8 cellular contexts compared by ENCODE assay signal in genomic region chr5:134175874-134176522, GRCh38. TPM values are rescaled to one million over a fixed set of nuclear protein-coding genes. Genes with fewer than 3 reads are reported as not detected.
DNase-seq lines count a peak whose midpoint lies in the region; ATAC-seq, FAIRE-seq and TF ChIP-seq lines count a peak whose summit lies in the region.

No MANE protein-coding gene starts in this region.

- H3K9me3 ChIP-seq in A549: no peaks in the 10 kb centered on the region
- H3K9me3 ChIP-seq in SK-N-SH: no peaks in the 10 kb centered on the region
- H3K9me3 ChIP-seq in uterus: no peaks in the 10 kb centered on the region

- peak overlapping the region; percentile 94 for H3K4me2 ChIP-seq in A549
- peak overlapping the region; percentile 85 for H3K4me2 ChIP-seq in SK-N-SH

- POLR2A ChIA-PET in A549 (lab: Yijun Ruan, JAX): interaction anchor here (0.7 to 2.8 kb wide), 27 partner anchors 8 to 729 kb away, joined by 3 to 46 read pairs (median 5); partner anchors contain the start of genes C5orf24, PCBD2 and PPP2CA
- POLR2A ChIA-PET in SK-N-SH (lab: Yijun Ruan, JAX): interaction anchor here (0.6 to 2.5 kb wide), 10 partner anchors 11 to 473 kb away, joined by 3 to 16 read pairs (median 4); partner anchors contain the start of genes PPP2CA and SEC24A

- intact Hi-C loops in uterus (cut with DNase I; ENCODE audit: low total_unique reads): no loop called here

- no peaks in the 10 kb centered on the region for H3K9me3 Mint-ChIP-seq in mesothelial cell of epicardium

- H3K27me3 ChIP-seq in SK-N-SH (ENCODE audit: insufficient read depth): no peaks in the 10 kb centered on the region
- H3K27me3 ChIP-seq in uterus: no peaks in the 10 kb centered on the region

- H3K9ac ChIP-seq in SK-N-SH: peak overlapping the region; percentile 100

- no peak overlapping the region for H2AFZ ChIP-seq in SK-N-SH (ENCODE audit: low read depth)

- peak overlapping the region; percentile 99 for H3K27ac Mint-ChIP-seq in mesothelial cell of epicardium

- TF ChIP-seq EP300 in A549 (IDR thresholded peaks at IDR 0.05): no peak
- no peak for TF ChIP-seq EP300 in SK-N-SH (IDR thresholded peaks at IDR 0.05; ENCODE audit: borderline replicate concordance in 1 of 2, low read depth in 1 of 2, low read length in 1 of 2)

- peak overlapping the region; percentile 96 for H3K4me3 Mint-ChIP-seq in mesothelial cell of epicardium

- CTCF ChIA-PET in A549 (lab: Yijun Ruan, JAX) (interaction anchor here (0.6 to 3.7 kb wide), 6 partner anchors 36 to 136 kb away, joined by 3 to 22 read pairs (median 4); no protein-coding TSS in a partner anchor), SK-N-SH (lab: Yijun Ruan, JAX) (interaction anchor here (0.8 to 19.2 kb wide), 6 partner anchors 12 to 136 kb away, joined by 3 to 182 read pairs (median 4); no protein-coding TSS in a partner anchor)

- no peak for TF ChIP-seq POLR2A in A549 (IDR thresholded peaks at IDR 0.05; ENCODE audit: low read length)
- no peak for TF ChIP-seq POLR2A in uterus (IDR thresholded peaks at IDR 0.05)

- H3K36me3 Mint-ChIP-seq in mesothelial cell of epicardium: peaks cover 13% of the 10 kb centered on the region

- H3K27ac ChIP-seq in A549 (peak overlapping the region; percentile 94 to 98), SK-N-SH (ENCODE audit: low read depth in 2 of 2, low read length in 1 of 2) (peak overlapping the region; percentile 95 to 96), uterus (peak overlapping the region; percentile 96 to 100)

- no peak for TF ChIP-seq CTCF in A549 (IDR thresholded peaks at IDR 0.05)
- no peak for TF ChIP-seq CTCF in SK-N-SH (IDR thresholded peaks at IDR 0.05)
- no peak for TF ChIP-seq CTCF in mesothelial cell of epicardium (IDR thresholded peaks at IDR 0.05; ENCODE audit: unreplicated experiment)
- no peak for TF ChIP-seq CTCF in uterus (IDR thresholded peaks at IDR 0.05)
- TF ChIP-seq CTCF in GM20000 (IDR thresholded peaks at IDR 0.05; ENCODE audit: extremely low read depth, missing control alignments): no peak

- no peaks in the 10 kb centered on the region for H3K9me2 ChIP-seq in SK-N-SH

- peaks cover 20% of the 10 kb centered on the region for H3F3A ChIP-seq in SK-N-SH (replicated peaks; ENCODE audit: insufficient read depth)

- peaks cover 29% of the 10 kb centered on the region for H3K4me1 Mint-ChIP-seq in mesothelial cell of epicardium

- H3K4me1 ChIP-seq in A549 (peaks cover 19% of the 10 kb centered on the region; the same call in 2 of the 3 replicates), SK-N-SH (ENCODE audit: control insufficient read depth in 1 of 2, insufficient read depth in 2 of 2, low read depth in 1 of 2, low read length in 1 of 2) (peaks cover 10 to 22% of the 10 kb centered on the region in 2 experiments; a peak in 2 of 4 replicates), uterus (peaks cover 0 to 12% of the 10 kb centered on the region in 2 donors)

- DNase-seq in A549 (ENCODE audit: low read depth in 1 of 2, low spot score in 1 of 2) (peak in 1 of 2 experiments; percentile 22), SK-N-SH (no peak), mesothelial cell of epicardium (ENCODE audit: low spot score in 2 of 2, unreplicated experiment in 2 of 2) (no peak), uterus (no peak), GM20000 (ENCODE audit: low spot score) (no peak)
- peak; percentile 57 for DNase-seq in effector CD8-positive, alpha-beta T cell (lab: John Stamatoyannopoulos, UW)

- H3K4me3 ChIP-seq in A549 (peak overlapping the region; percentile 89), SK-N-SH (ENCODE audit: low read depth in 2 of 2, low read length in 1 of 2) (peak overlapping the region; percentile 77 to 84), uterus (peak overlapping the region; percentile 75 to 89)

- H3K79me2 ChIP-seq in SK-N-SH (ENCODE audit: insufficient read depth): peaks cover 60% of the 10 kb centered on the region

- FAIRE-seq in A549 (lab: Jason Lieb, UNC): no peak

- ATAC-seq in A549 (peak; percentile 20 to 55; a peak in 5 of 6 replicates), GM18498 (IDR thresholded peaks at IDR 0.05; ENCODE audit: unreplicated experiment) (peak; percentile 25), HG03066 (IDR thresholded peaks at IDR 0.05; ENCODE audit: low read depth, unreplicated experiment) (peak; percentile 23)

- H4K20me1 ChIP-seq in SK-N-SH (ENCODE audit: insufficient read depth): peaks cover 49% of the 10 kb centered on the region

- 1% methylated on average over 24 of the region's 32 CpGs for WGBS in A549 (ENCODE audit: missing lambda C conversion rate)
- 2% methylated on average over 26 of the region's 32 CpGs for WGBS in SK-N-SH (ENCODE audit: low lambda C conversion rate)

- TF ChIP-seq RAD21 in A549 (conservative IDR thresholded peaks at IDR 0.05 in 1 of 2, IDR thresholded peaks at IDR 0.05 in 1 of 2): no peak
- no peak for TF ChIP-seq RAD21 in SK-N-SH (IDR thresholded peaks at IDR 0.05; ENCODE audit: low read length)

- H3K27me3 Mint-ChIP-seq in mesothelial cell of epicardium (ENCODE audit: low read depth): no peaks in the 10 kb centered on the region

- H3K36me3 ChIP-seq in SK-N-SH (replicated peaks in 1 of 2; ENCODE audit: control insufficient read depth in 1 of 2, insufficient read depth in 2 of 2, low read length in 1 of 2): peaks cover 18 to 22% of the 10 kb centered on the region in 2 experiments
- H3K36me3 ChIP-seq in uterus: no peaks in the 10 kb centered on the region

TF ChIP-seq in A549, 52 proteins besides CTCF, POLR2A, EP300 and RAD21 (continues in another document):
- no peak for TF ChIP-seq SMC3 (IDR thresholded peaks at IDR 0.05)
- TF ChIP-seq JUN (IDR thresholded peaks at IDR 0.05): no peak
- TF ChIP-seq E2F6 (IDR thresholded peaks at IDR 0.05; ENCODE audit: borderline replicate concordance, low read depth): no peak
- TF ChIP-seq EHF (CRISPR knock-in tag; IDR thresholded peaks at IDR 0.05): no peak
- no peak for TF ChIP-seq ESRRA (IDR thresholded peaks at IDR 0.05; ENCODE audit: borderline replicate concordance, low read length)
- TF ChIP-seq ZSCAN20 (CRISPR knock-in tag; IDR thresholded peaks at IDR 0.05): no peak

TF ChIP-seq in SK-N-SH, 30 proteins besides CTCF, POLR2A, EP300 and RAD21 (continues in another document):
- TF ChIP-seq RXRA (IDR thresholded peaks at IDR 0.05; ENCODE audit: borderline replicate concordance, low read depth): no peak
- TF ChIP-seq GABPA (IDR thresholded peaks at IDR 0.05; ENCODE audit: low read depth): no peak
- TF ChIP-seq JUND (IDR thresholded peaks at IDR 0.05): no peak
- no peak for TF ChIP-seq RCOR1 (IDR thresholded peaks at IDR 0.05; ENCODE audit: low read length)
- TF ChIP-seq RFX5 (IDR thresholded peaks at IDR 0.05; ENCODE audit: low read length): no peak
- TF ChIP-seq SIN3A (IDR thresholded peaks at IDR 0.05; ENCODE audit: borderline replicate concordance, low read depth, low read length): no peak
- no peak for TF ChIP-seq SMC3 (IDR thresholded peaks at IDR 0.05; ENCODE audit: low read depth, low read length)
- TF ChIP-seq TCF12 (IDR thresholded peaks at IDR 0.05): no peak
- TF ChIP-seq ZBTB33 (IDR thresholded peaks at IDR 0.05; ENCODE audit: borderline replicate concordance, low read depth): no peak
- no peak for TF ChIP-seq TAF1 (IDR thresholded peaks at IDR 0.05; ENCODE audit: borderline replicate concordance, low read depth, low read length)
- TF ChIP-seq, protein P1, sequence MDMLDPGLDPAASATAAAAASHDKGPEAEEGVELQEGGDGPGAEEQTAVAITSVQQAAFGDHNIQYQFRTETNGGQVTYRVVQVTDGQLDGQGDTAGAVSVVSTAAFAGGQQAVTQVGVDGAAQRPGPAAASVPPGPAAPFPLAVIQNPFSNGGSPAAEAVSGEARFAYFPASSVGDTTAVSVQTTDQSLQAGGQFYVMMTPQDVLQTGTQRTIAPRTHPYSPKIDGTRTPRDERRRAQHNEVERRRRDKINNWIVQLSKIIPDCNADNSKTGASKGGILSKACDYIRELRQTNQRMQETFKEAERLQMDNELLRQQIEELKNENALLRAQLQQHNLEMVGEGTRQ (IDR thresholded peaks at IDR 0.05; ENCODE audit: borderline replicate concordance, low read depth, low read length): no peak
- TF ChIP-seq YY1 (IDR thresholded peaks at IDR 0.05; ENCODE audit: low read depth): no peak

RNA-seq across cellular contexts. Expression of gene SKP1, which starts 0.8 kb away (rescaled TPM):
- polyA plus RNA-seq in A549 (2011; rRNA removed) (608 and 776 TPM in 2 replicates), A549 (2017; fragmentation: RNase III; extraction: RNeasy Plus Mini Kit Qiagen cat#74134 plus additional on column Dnase treatment) (870 to 955 TPM (median 919 TPM) in 3 replicates), SK-N-SH (2012; rRNA removed) (407 and 428 TPM in 2 replicates)
- 286 and 332 TPM in 2 replicates for polyA plus RNA-seq in A549 (2012; cell fraction: cytosol; rRNA removed)
- polyA plus RNA-seq in A549 (2012; cell fraction: nucleus; rRNA removed): 83.8 and 155 TPM in 2 replicates
- 90.6 and 122 TPM in 2 replicates for polyA minus RNA-seq in A549 (2011; rRNA and poly(A)+ RNA removed)
- polyA plus RNA-seq in SK-N-SH (2012; cell fraction: cytosol; rRNA removed): 621 and 939 TPM in 2 replicates
- 127 and 233 TPM in 2 replicates for polyA plus RNA-seq in SK-N-SH (2012; cell fraction: nucleus; rRNA removed)
- total RNA-seq in mesothelial cell of epicardium (342 to 352 TPM (median 344 TPM) in 3 replicates), uterus (100 to 1,000 TPM; 198 to 343 (median 235) TPM)

RNA-seq across cellular contexts. Expression of gene PPP2CA, which starts 49.9 kb away (rescaled TPM):
- polyA plus RNA-seq in A549 (2011; rRNA removed) (233 and 357 TPM in 2 replicates), A549 (2017; fragmentation: RNase III; extraction: RNeasy Plus Mini Kit Qiagen cat#74134 plus additional on column Dnase treatment) (268 to 275 TPM (median 273 TPM) in 3 replicates), SK-N-SH (2012; rRNA removed) (146 and 163 TPM in 2 replicates)
- 132 and 159 TPM in 2 replicates for polyA plus RNA-seq in A549 (2012; cell fraction: cytosol; rRNA removed)
- 208 and 236 TPM in 2 replicates for polyA plus RNA-seq in A549 (2012; cell fraction: nucleus; rRNA removed)
- polyA minus RNA-seq in A549 (2011; rRNA and poly(A)+ RNA removed): 57.1 and 57.3 TPM in 2 replicates
- polyA plus RNA-seq in SK-N-SH (2012; cell fraction: cytosol; rRNA removed): 122 and 170 TPM in 2 replicates
- 79.4 and 95.7 TPM in 2 replicates for polyA plus RNA-seq in SK-N-SH (2012; cell fraction: nucleus; rRNA removed)
- total RNA-seq in mesothelial cell of epicardium (126 to 137 TPM (median 134 TPM) in 3 replicates), uterus (100 to 1,000 TPM; 114 to 437 (median 226) TPM)
